Comparison of ENCODE assay signal across 9 cellular contexts in the genomic region with DNA sequence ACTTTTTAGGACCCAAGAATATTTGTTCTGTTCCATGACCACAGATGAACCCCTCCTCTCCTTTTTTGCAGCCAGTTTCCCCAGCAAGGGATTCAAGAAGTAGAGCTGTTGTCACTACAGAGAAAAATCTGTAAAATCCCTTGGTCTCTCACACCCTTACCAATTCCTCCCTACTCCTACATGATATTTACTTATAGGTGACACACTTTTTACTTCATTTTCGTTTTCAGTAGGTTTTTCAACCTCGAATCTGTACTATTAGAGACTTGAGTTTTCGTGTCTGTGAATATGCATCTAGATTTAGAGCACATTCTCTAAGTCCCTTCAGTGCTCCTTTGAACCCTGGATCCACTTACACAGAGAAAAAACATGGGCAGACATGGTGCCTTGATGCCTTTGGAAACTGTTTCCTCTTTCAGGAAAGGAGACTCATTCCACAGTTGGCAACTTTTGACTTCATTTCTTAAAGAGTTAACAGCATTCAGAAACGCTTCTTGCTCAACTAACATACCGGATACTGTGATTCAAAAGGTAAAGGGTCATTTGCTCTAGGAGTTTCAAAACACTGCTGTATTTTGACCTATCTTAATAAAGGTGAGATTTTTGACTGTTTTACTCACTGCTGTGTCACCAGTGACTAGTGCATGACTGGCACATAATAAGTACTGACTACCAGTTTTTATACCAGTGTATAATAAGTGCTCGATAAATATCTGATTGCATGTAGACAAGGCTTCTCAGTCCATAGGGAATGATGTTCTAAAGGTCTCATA. TPM values are rescaled to one million over a fixed set of nuclear protein-coding genes. Genes with fewer than 3 reads are reported as not detected.
DNase-seq lines count a peak whose midpoint lies in the region; ATAC-seq, FAIRE-seq and TF ChIP-seq lines count a peak whose summit lies in the region.
"Had no signal": no experiment of that assay in that cellular context is flagged by ENCODE, and none has a peak within 500 bp of the region (broad histone marks: within the 10 kb centered on the region; RNA-seq: fewer than 3 reads in every experiment).

No MANE protein-coding gene starts in this region.

- no peak overlapping the region for H3K4me3 Mint-ChIP-seq in activated CD4-positive, alpha-beta T cell treated with anti-CD3 and anti-CD28 coated beads, Interleukin-2, amount 10 ng/mL, durations not matched to agents 7 days and 5 days

- ATAC-seq in left lung = peak; percentile 37

- H3K9me3 ChIP-seq in left lung = no peaks in the 10 kb centered on the region

- no peaks in the 10 kb centered on the region for H3K36me3 Mint-ChIP-seq in activated CD4-positive, alpha-beta T cell treated with anti-CD3 and anti-CD28 coated beads, Interleukin-2, amount 10 ng/mL, durations not matched to agents 7 days and 5 days (ENCODE audit: low read depth)

- H3K4me3 ChIP-seq in AG10803 (ENCODE audit: low read length) = no peak overlapping the region
- H3K4me3 ChIP-seq in left lung = no peak overlapping the region

- no peaks in the 10 kb centered on the region for H3K9me3 Mint-ChIP-seq in activated CD4-positive, alpha-beta T cell treated with anti-CD3 and anti-CD28 coated beads, Interleukin-2, amount 10 ng/mL, durations not matched to agents 7 days and 5 days

- POLR2A ChIA-PET in activated CD4-positive, alpha-beta T cell treated with anti-CD3 and anti-CD28 coated beads, Interleukin-2, amount 10 ng/mL, durations not matched to agents 7 days and 5 days (lab: Charles Lee) = no interaction called here

- peak overlapping the region; percentile 30 to 53 for H3K27ac ChIP-seq in left lung

- TF ChIP-seq CTCF in AG10803 (conservative IDR thresholded peaks at IDR 0.05; ENCODE audit: low read length) (no peak), left lung (IDR thresholded peaks at IDR 0.05) (no peak)

- peak; percentile 78 for DNase-seq in AG10803 (ENCODE audit: low read depth)
- no peak for DNase-seq in H54 (ENCODE audit: insufficient read length, low spot score)
- DNase-seq in SW 1271 (lab: John Stamatoyannopoulos, UW) = peak; percentile 48 to 82
- DNase-seq in left lung = no peak
- DNase-seq in middle frontal gyrus (ENCODE audit: extremely low spot score, low spot score) = no peak
- no peak for DNase-seq in HuH-7.5 (ENCODE audit: low spot score)
- DNase-seq in activated CD4-positive, alpha-beta T cell treated with anti-CD3 and anti-CD28 coated beads, Interleukin-2, amount 10 ng/mL, durations not matched to agents 7 days and 5 days = no peak
- no peak for DNase-seq in NCI-H2171 (lab: John Stamatoyannopoulos, UW)

- TF ChIP-seq POLR2A in H54 (IDR thresholded peaks at IDR 0.05; ENCODE audit: low read depth, low read length) = no peak

- intact Hi-C loops in left lung (cut with DNase I) = no loop called here

- CTCF ChIA-PET in activated CD4-positive, alpha-beta T cell treated with anti-CD3 and anti-CD28 coated beads, Interleukin-2, amount 10 ng/mL, durations not matched to agents 7 days and 5 days (lab: Charles Lee) = no interaction called here

- H3K36me3 ChIP-seq in left lung = no peaks in the 10 kb centered on the region

- no peaks in the 10 kb centered on the region for H3K27me3 ChIP-seq in left lung

- peaks cover 0 to 6% of the 10 kb centered on the region in 2 donors for H3K4me1 ChIP-seq in left lung

- peak; percentile 87 for FAIRE-seq in H54 (lab: Jason Lieb, UNC)

- H3K27me3 Mint-ChIP-seq in activated CD4-positive, alpha-beta T cell treated with anti-CD3 and anti-CD28 coated beads, Interleukin-2, amount 10 ng/mL, durations not matched to agents 7 days and 5 days = peaks cover 18% of the 10 kb centered on the region

- H3K27ac Mint-ChIP-seq in activated CD4-positive, alpha-beta T cell treated with anti-CD3 and anti-CD28 coated beads, Interleukin-2, amount 10 ng/mL, durations not matched to agents 7 days and 5 days = no peak overlapping the region

- no peaks in the 10 kb centered on the region for H3K4me1 Mint-ChIP-seq in activated CD4-positive, alpha-beta T cell treated with anti-CD3 and anti-CD28 coated beads, Interleukin-2, amount 10 ng/mL, durations not matched to agents 7 days and 5 days

RNA-seq across cellular contexts. Expression of a gene that starts 50.6 kb away (rescaled TPM):
- total RNA-seq in left lung = 100 to 1,000 TPM in 1 of 2 donors, 10 to 100 TPM in 1; 87.5 to 152 TPM
- not detected for total RNA-seq in activated CD4-positive, alpha-beta T cell treated with anti-CD3 and anti-CD28 coated beads, Interleukin-2, amount 10 ng/mL, durations not matched to agents 7 days and 5 days
- total RNA-seq: activated CD8-positive, alpha-beta memory T cell treated with anti-CD3 and anti-CD28 coated beads for 36 hours had no signal

Comparison
In these comparisons a context has a peak if more than half of its experiments do, and no peak if none do; other contexts are left out.
1. DNase-seq: peak in AG10803 (single experiment) and SW 1271 (2 of 2); none in H54 (single experiment), left lung (0 of 2), middle frontal gyrus (single experiment), HuH-7.5 (single experiment), activated CD4-positive, alpha-beta T cell treated with anti-CD3 and anti-CD28 coated beads, Interleukin-2, amount 10 ng/mL, durations not matched to agents 7 days and 5 days (single experiment) and NCI-H2171 (single experiment).
2. RNA of a gene that starts 50.6 kb away (total RNA-seq): 87.5 to 152 TPM in left lung; not detected in activated CD4-positive, alpha-beta T cell treated with anti-CD3 and anti-CD28 coated beads, Interleukin-2, amount 10 ng/mL, durations not matched to agents 7 days and 5 days; every median in the first group is over 10 times any median in the second.